In genomic region chr1:50422946-50423669, GRCh38 we compare ENCODE assay signal across 8 cellular contexts. TPM values are rescaled to one million over a fixed set of nuclear protein-coding genes. Genes with fewer than 3 reads are reported as not detected.
DNase-seq lines count a peak whose midpoint lies in the region; ATAC-seq and TF ChIP-seq lines count a peak whose summit lies in the region.

Gene DMRTA2 (minus strand): TSS chr1:50423443. CDS start chr1:50421536, 1,907 bp downstream.

- peaks cover 99% of the 10 kb centered on the region for H3K27me3 ChIP-seq in ACC112 (ENCODE audit: insufficient read depth, low read length)
- peaks cover 8 to 25% of the 10 kb centered on the region in 2 donors for H3K27me3 ChIP-seq in naive thymus-derived CD4-positive, alpha-beta T cell (ENCODE audit: control insufficient read depth in 2 of 2, insufficient read depth in 2 of 2, low read length in 2 of 2)

- CTCF ChIA-PET in naive thymus-derived CD4-positive, alpha-beta T cell (lab: Charles Lee) = no interaction called here

- peaks cover 20% of the 10 kb centered on the region for H3K36me3 Mint-ChIP-seq in effector memory CD8-positive, alpha-beta T cell (ENCODE audit: insufficient read depth)
- peaks cover 0 to 8% (median 0%) of the 10 kb centered on the region in 5 donors for H3K36me3 Mint-ChIP-seq in naive thymus-derived CD4-positive, alpha-beta T cell

- peak within 1 kb of the TSS; percentile 73 to 80 for H3K4me3 Mint-ChIP-seq in effector memory CD8-positive, alpha-beta T cell
- H3K4me3 Mint-ChIP-seq in naive thymus-derived CD4-positive, alpha-beta T cell = peak within 1 kb of the TSS; percentile 81 to 94 (median 85)

- TF ChIP-seq CTCF in omental fat pad (IDR thresholded peaks at IDR 0.05) = no peak

- no peaks in the 10 kb centered on the region for H3K9me3 ChIP-seq in naive thymus-derived CD4-positive, alpha-beta T cell (ENCODE audit: control insufficient read depth in 2 of 3, low read length in 3 of 3)

- H3K27me3 Mint-ChIP-seq in effector memory CD8-positive, alpha-beta T cell = peaks cover 80 to 90% of the 10 kb centered on the region in 2 donors
- peaks cover 71 to 86% (median 75%) of the 10 kb centered on the region in 5 donors for H3K27me3 Mint-ChIP-seq in naive thymus-derived CD4-positive, alpha-beta T cell

- no peaks in the 10 kb centered on the region for H3K36me3 ChIP-seq in ACC112 (ENCODE audit: insufficient read depth, low read length)
- H3K36me3 ChIP-seq in naive thymus-derived CD4-positive, alpha-beta T cell (ENCODE audit: control insufficient read depth in 2 of 3, insufficient read depth in 3 of 3, low read length in 3 of 3) = no peaks in the 10 kb centered on the region

- peaks cover 37 to 46% of the 10 kb centered on the region in 2 donors for H3K4me1 Mint-ChIP-seq in effector memory CD8-positive, alpha-beta T cell (ENCODE audit: low read depth in 2 of 2)
- H3K4me1 Mint-ChIP-seq in naive thymus-derived CD4-positive, alpha-beta T cell = peaks cover 33 to 69% (median 49%) of the 10 kb centered on the region in 7 donors

- H3K27ac ChIP-seq in ACC112 (ENCODE audit: low read depth, low read length) = no peak within 1 kb of the TSS
- H3K27ac ChIP-seq in naive thymus-derived CD4-positive, alpha-beta T cell (ENCODE audit: low read depth, low read length) = no peak within 1 kb of the TSS

- no peaks in the 10 kb centered on the region for H3K79me2 ChIP-seq in ACC112 (ENCODE audit: control insufficient read depth, insufficient read depth, low read length, unreplicated experiment)

- no peaks in the 10 kb centered on the region for H3K9me3 Mint-ChIP-seq in effector memory CD8-positive, alpha-beta T cell
- peaks cover 0 to 8% (median 0%) of the 10 kb centered on the region in 11 donors for H3K9me3 Mint-ChIP-seq in naive thymus-derived CD4-positive, alpha-beta T cell

- H3K4me1 ChIP-seq in ACC112 (ENCODE audit: control insufficient read depth, insufficient read depth, low read length, unreplicated experiment) = no peaks in the 10 kb centered on the region
- H3K4me1 ChIP-seq in naive thymus-derived CD4-positive, alpha-beta T cell (ENCODE audit: control insufficient read depth in 2 of 2, insufficient read depth in 2 of 2, low read length in 2 of 2) = no peaks in the 10 kb centered on the region

- no peak within 1 kb of the TSS for H3K27ac Mint-ChIP-seq in effector memory CD8-positive, alpha-beta T cell
- H3K27ac Mint-ChIP-seq in naive thymus-derived CD4-positive, alpha-beta T cell = peak within 1 kb of the TSS in 2 of 9 donors; percentile 32 to 82

- peak within 1 kb of the TSS; percentile 63 for H3K4me3 ChIP-seq in ACC112 (ENCODE audit: low read depth, low read length)
- H3K4me3 ChIP-seq in naive thymus-derived CD4-positive, alpha-beta T cell (ENCODE audit: low read length) = peak within 1 kb of the TSS; percentile 56

- intact Hi-C loops in naive thymus-derived CD4-positive, alpha-beta T cell (cut with micrococcal nuclease) = loop anchor here in 1 of 2 donors (5.0 kb wide), 1 partner anchor 184 kb away; no protein-coding TSS in a partner anchor

- ATAC-seq in GM19395 (IDR thresholded peaks at IDR 0.05; ENCODE audit: unreplicated experiment) (peak; percentile 43), omental fat pad (ENCODE audit: low FRiP score) (no peak), GM19467 (IDR thresholded peaks at IDR 0.05; ENCODE audit: unreplicated experiment) (no peak)
- no peak for ATAC-seq in effector memory CD8-positive, alpha-beta T cell (replicated peaks)
- ATAC-seq in naive thymus-derived CD4-positive, alpha-beta T cell = no peak

- DNase-seq in NCI-H748 treated with DMSO at 0.1 percent for 48 hours (lab: John Stamatoyannopoulos, UW) (peak; percentile 83), omental fat pad (ENCODE audit: low spot score) (no peak), NCI-H345 (lab: John Stamatoyannopoulos, UW) (no peak)
- no peak for DNase-seq in effector memory CD8-positive, alpha-beta T cell
- peak in 1 of 9 donors; percentile 33 for DNase-seq in naive thymus-derived CD4-positive, alpha-beta T cell

- H2AFZ ChIP-seq in ACC112 (ENCODE audit: low read length, unreplicated experiment) = no peak within 1 kb of the TSS

- POLR2A ChIA-PET in naive thymus-derived CD4-positive, alpha-beta T cell (lab: Charles Lee) = no interaction called here

RNA-seq across cellular contexts. Expression of gene DMRTA2, which starts in this region (rescaled TPM):
- not detected for total RNA-seq in naive thymus-derived CD4-positive, alpha-beta T cell
- polyA plus RNA-seq in naive thymus-derived CD4-positive, alpha-beta T cell = not detected
- not detected for total RNA-seq in omental fat pad
